29 cellular contexts compared by ENCODE assay signal in the genomic region with DNA sequence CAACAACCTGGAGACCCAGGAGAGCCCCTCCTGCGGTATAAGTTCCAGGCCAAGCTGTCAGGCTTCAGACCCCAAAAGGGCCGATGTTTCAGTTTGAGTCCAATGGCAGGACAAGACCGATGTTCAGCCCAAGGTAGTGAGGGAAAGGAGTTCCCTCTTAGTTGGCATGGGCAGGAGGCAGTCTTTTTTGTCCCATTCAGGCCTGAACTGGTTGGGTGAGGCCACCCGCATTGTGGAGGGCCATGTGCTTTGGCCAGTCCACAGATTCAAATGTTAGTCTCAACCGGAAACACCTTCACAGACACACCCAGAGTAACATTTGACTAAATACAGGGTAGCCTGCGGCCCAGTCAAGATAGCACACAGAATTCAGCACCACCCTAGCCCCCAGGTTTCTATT.
"Had no signal": no experiment of that assay in that cellular context is flagged by ENCODE, and none has a peak within 500 bp of the region (broad histone marks: within the 10 kb centered on the region; RNA-seq: fewer than 3 reads in every experiment).

No MANE protein-coding gene starts in this region.

- H3K27me3 ChIP-seq: MG63, SJCRH30 had no signal

- H3K27ac Mint-ChIP-seq: activated CD4-positive, alpha-beta T cell treated with anti-CD3 and anti-CD28 coated beads, Interleukin-2, amount 10 ng/mL, durations not matched to agents 24 days and 14 days; activated CD8-positive, alpha-beta T cell treated with anti-CD3 and anti-CD28 coated beads for 36 hours; activated naive CD4-positive, alpha-beta T cell treated with anti-CD3 and anti-CD28 coated beads, Interleukin-2, amount 50 U/mL, for 24 hours; activated naive CD8-positive, alpha-beta T cell treated with anti-CD3 and anti-CD28 coated beads, Interleukin-2, amount 10 ng/mL, durations not matched to agents 7 days and 5 days; activated T-cell treated with anti-CD3 and anti-CD28 coated beads, Interleukin-2, amount 50 U/mL, for 72 hours; activated T-helper 2 cell treated with anti-CD3 and anti-CD28 coated beads, Interferon-gamma antibody, Interleukin-2, Interleukin-4, amounts not matched to agents 10 μg/mL and 5 μg/mL and 100 μg/mL, durations not matched to agents 14 hours and 24 hours and 36 hours had no signal

- DNase-seq: activated CD4-positive, alpha-beta T cell treated with anti-CD3 and anti-CD28 coated beads, Interleukin-2, amount 10 ng/mL, durations not matched to agents 24 days and 14 days; activated CD4-positive, alpha-beta T cell treated with anti-CD3 and anti-CD28 coated beads, Interleukin-2, amount 50 U/mL, for 4 hours; activated CD8-positive, alpha-beta T cell treated with anti-CD3 and anti-CD28 coated beads for 36 hours; activated gamma-delta T cell; activated naive CD4-positive, alpha-beta T cell treated with Interleukin-2 at 50 U/mL for 16 hours; activated naive CD8-positive, alpha-beta T cell treated with anti-CD3 and anti-CD28 coated beads, Interleukin-2, amount 10 ng/mL, durations not matched to agents 7 days and 5 days; activated T-cell treated with anti-CD3 and anti-CD28 coated beads, Interleukin-2, amount 50 U/mL, for 1 hour; activated T-cell treated with anti-CD3 and anti-CD28 coated beads, Interleukin-2, amount 50 U/mL, for 72 hours; amygdala; caudate nucleus; Kasumi-1; KG1; MG63; NCI-H1048; NCI-H1105 treated with DMSO at 0.1 percent for 48 hours; NCI-H1436; NCI-H1694; NCI-H1930; NCI-H2081 treated with DMSO at 0.1 percent for 48 hours; NCI-H345; NCI-H524 treated with DMSO at 0.1 percent for 48 hours; SHP77; SJCRH30; T1000 had no signal

- H3K27ac ChIP-seq: SK-N-MC had no signal

- H3K4me3 ChIP-seq: MG63, SJCRH30, SK-N-MC had no signal

- H3K9me3 Mint-ChIP-seq: activated CD4-positive, alpha-beta T cell treated with anti-CD3 and anti-CD28 coated beads, Interleukin-2, amount 10 ng/mL, durations not matched to agents 24 days and 14 days; activated CD8-positive, alpha-beta T cell treated with anti-CD3 and anti-CD28 coated beads for 36 hours; activated naive CD4-positive, alpha-beta T cell treated with anti-CD3 and anti-CD28 coated beads, Interleukin-2, amount 50 U/mL, for 24 hours; activated naive CD8-positive, alpha-beta T cell treated with anti-CD3 and anti-CD28 coated beads, Interleukin-2, amount 10 ng/mL, durations not matched to agents 7 days and 5 days; activated T-cell treated with anti-CD3 and anti-CD28 coated beads, Interleukin-2, amount 50 U/mL, for 72 hours; activated T-helper 2 cell treated with anti-CD3 and anti-CD28 coated beads, Interferon-gamma antibody, Interleukin-2, Interleukin-4, amounts not matched to agents 10 μg/mL and 5 μg/mL and 100 μg/mL, durations not matched to agents 14 hours and 24 hours and 36 hours; brain had no signal

- H3K4me3 Mint-ChIP-seq: activated CD4-positive, alpha-beta T cell treated with anti-CD3 and anti-CD28 coated beads, Interleukin-2, amount 10 ng/mL, durations not matched to agents 24 days and 14 days; activated CD8-positive, alpha-beta T cell treated with anti-CD3 and anti-CD28 coated beads for 36 hours; activated naive CD4-positive, alpha-beta T cell treated with anti-CD3 and anti-CD28 coated beads, Interleukin-2, amount 50 U/mL, for 24 hours; activated naive CD8-positive, alpha-beta T cell treated with anti-CD3 and anti-CD28 coated beads, Interleukin-2, amount 10 ng/mL, durations not matched to agents 7 days and 5 days; activated T-cell treated with anti-CD3 and anti-CD28 coated beads, Interleukin-2, amount 50 U/mL, for 72 hours; brain had no signal

- ATAC-seq: activated CD8-positive, alpha-beta T cell treated with anti-CD3 and anti-CD28 coated beads for 36 hours; activated T-cell treated with anti-CD3 and anti-CD28 coated beads, Interleukin-2, amount 50 U/mL, for 72 hours; Panc1 had no signal

- H3K36me3 ChIP-seq: MG63, SJCRH30 had no signal

- H3K4me1 Mint-ChIP-seq: activated naive CD4-positive, alpha-beta T cell treated with anti-CD3 and anti-CD28 coated beads, Interleukin-2, amount 50 U/mL, for 24 hours; activated naive CD8-positive, alpha-beta T cell treated with anti-CD3 and anti-CD28 coated beads, Interleukin-2, amount 10 ng/mL, durations not matched to agents 7 days and 5 days had no signal

- H3K9me3 ChIP-seq: MG63, SJCRH30 had no signal
